ENCODE assay signal across 8 cellular contexts in the genomic region with DNA sequence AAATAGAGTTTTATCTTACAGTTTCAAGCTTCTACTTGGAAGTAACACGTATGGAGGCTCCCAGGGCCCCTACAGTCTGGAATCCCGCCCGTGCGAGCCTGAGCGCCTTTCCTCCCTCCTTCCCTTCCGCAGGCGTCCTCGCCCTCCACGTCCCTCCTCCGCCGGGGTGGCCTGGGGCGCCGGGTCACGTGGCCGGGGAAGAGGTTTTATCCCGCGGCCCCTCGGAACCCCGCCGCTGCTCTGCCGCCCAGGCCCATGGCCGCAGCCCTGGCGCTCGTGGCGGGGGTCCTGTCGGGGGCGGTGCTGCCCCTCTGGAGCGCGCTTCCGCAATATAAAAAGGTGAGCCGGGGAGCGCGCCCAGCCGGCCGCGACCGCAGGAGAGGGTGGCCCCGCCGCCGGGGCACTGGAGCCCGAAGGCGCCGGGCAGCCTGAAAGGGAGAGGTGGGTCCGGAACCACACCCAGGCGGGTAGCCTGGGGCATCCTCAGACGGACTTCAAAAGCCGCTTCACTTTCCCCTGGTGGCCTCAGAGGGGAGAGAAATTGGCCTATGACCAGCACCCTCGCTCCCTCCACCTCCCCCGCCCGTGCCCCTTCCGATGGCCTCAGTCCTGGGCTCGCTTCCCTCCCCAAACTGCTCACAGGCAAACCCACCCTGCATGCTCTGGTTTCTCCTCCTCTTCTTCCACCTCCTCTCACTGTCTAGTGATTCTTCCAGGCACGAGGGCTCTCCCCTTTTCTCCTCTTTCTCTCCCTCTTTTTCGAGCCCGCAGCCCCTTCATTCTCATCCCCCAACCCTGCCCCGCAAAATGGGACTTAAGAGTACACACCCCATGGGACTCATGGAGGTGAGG. TPM values are rescaled to one million over a fixed set of nuclear protein-coding genes. Genes with fewer than 3 reads are reported as not detected.
A peak's percentile ranks its signal among the peaks of the same experiment; 100 is the strongest.
DNase-seq lines count a peak whose midpoint lies in the region; ATAC-seq, FAIRE-seq and TF ChIP-seq lines count a peak whose summit lies in the region.

A gene with protein sequence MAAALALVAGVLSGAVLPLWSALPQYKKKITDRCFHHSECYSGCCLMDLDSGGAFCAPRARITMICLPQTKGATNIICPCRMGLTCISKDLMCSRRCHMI (plus strand): TSS at position 235 of the 852 bp plus-strand sequence. CDS start 21 bp downstream, at position 256.

- H3K27ac ChIP-seq in astrocyte (ENCODE audit: low read depth, low read length) (no peak within 1 kb of the TSS), thyroid gland (no peak within 1 kb of the TSS), Karpas-422 (ENCODE audit: low read length) (no peak within 1 kb of the TSS)

- H3K4me1 ChIP-seq in astrocyte (ENCODE audit: insufficient read depth, low read length) (no peaks in the 10 kb centered on the region), thyroid gland (peaks cover 9 to 11% of the 10 kb centered on the region in 2 donors), Karpas-422 (ENCODE audit: low read length) (no peaks in the 10 kb centered on the region)

- TF ChIP-seq CTCF in CD14-positive monocyte (IDR thresholded peaks at IDR 0.05) (no peak), astrocyte (IDR thresholded peaks at IDR 0.05; ENCODE audit: insufficient read depth, low read depth, low read length) (no peak), kidney epithelial cell (IDR thresholded peaks at IDR 0.05; ENCODE audit: insufficient read depth, low read length, poor library complexity, severe bottlenecking) (no peak), thyroid gland (IDR thresholded peaks at IDR 0.05) (no peak)

- peaks cover 9% of the 10 kb centered on the region for H3K4me1 Mint-ChIP-seq in CD14-positive monocyte
- H3K4me1 Mint-ChIP-seq in astrocyte (ENCODE audit: low read depth, unreplicated experiment) = no peaks in the 10 kb centered on the region

- no peak within 1 kb of the TSS for H3K9ac ChIP-seq in astrocyte (ENCODE audit: low read length)
- H3K9ac ChIP-seq in Karpas-422 (ENCODE audit: low read length) = no peak within 1 kb of the TSS

- H3K27ac Mint-ChIP-seq in CD14-positive monocyte (no peak within 1 kb of the TSS), astrocyte (ENCODE audit: unreplicated experiment) (no peak within 1 kb of the TSS)

- H3K27me3 ChIP-seq in astrocyte (ENCODE audit: insufficient read depth, low read length) (peaks cover 8% of the 10 kb centered on the region), kidney epithelial cell (ENCODE audit: control insufficient read depth, insufficient read depth, low read length) (no peaks in the 10 kb centered on the region), thyroid gland (no peaks in the 10 kb centered on the region), Karpas-422 (ENCODE audit: low read length) (no peaks in the 10 kb centered on the region)

- no peak for FAIRE-seq in astrocyte (lab: Jason Lieb, UNC)

- H3K36me3 Mint-ChIP-seq in CD14-positive monocyte = peaks cover 0 to 3% of the 10 kb centered on the region in 2 donors
- H3K36me3 Mint-ChIP-seq in astrocyte (ENCODE audit: low read depth, unreplicated experiment) = no peaks in the 10 kb centered on the region

- H3K9me3 Mint-ChIP-seq in CD14-positive monocyte = peaks cover 0 to 2% (median 0%) of the 10 kb centered on the region in 7 donors
- peaks cover 4% of the 10 kb centered on the region for H3K9me3 Mint-ChIP-seq in astrocyte (ENCODE audit: unreplicated experiment)

- H3K79me2 ChIP-seq in astrocyte (ENCODE audit: insufficient read depth, low read length) = no peaks in the 10 kb centered on the region
- H3K79me2 ChIP-seq in Karpas-422 (ENCODE audit: low read length) = no peaks in the 10 kb centered on the region

- no peaks in the 10 kb centered on the region for H3K36me3 ChIP-seq in astrocyte (ENCODE audit: insufficient read depth, low read length)
- H3K36me3 ChIP-seq in kidney epithelial cell (ENCODE audit: control insufficient read depth, insufficient read depth, low read length) = no peaks in the 10 kb centered on the region
- no peaks in the 10 kb centered on the region for H3K36me3 ChIP-seq in thyroid gland
- H3K36me3 ChIP-seq in Karpas-422 (ENCODE audit: insufficient read depth, low read length) = no peaks in the 10 kb centered on the region

- no peak for TF ChIP-seq POLR2A in thyroid gland (IDR thresholded peaks at IDR 0.05)

- H4K20me1 ChIP-seq in astrocyte (ENCODE audit: insufficient read depth, low read length) (no peaks in the 10 kb centered on the region), Karpas-422 (ENCODE audit: insufficient read depth, low read depth, low read length) (no peaks in the 10 kb centered on the region)

- WGBS in thyroid gland, 2 donors = 4 to 5% methylated on average over 34 to 39 of the region's 56 CpGs

- H3K27me3 Mint-ChIP-seq in CD14-positive monocyte (ENCODE audit: low read depth in 3 of 3) = peaks cover 18 to 25% (median 24%) of the 10 kb centered on the region in 3 donors
- H3K27me3 Mint-ChIP-seq in astrocyte (ENCODE audit: low read depth, unreplicated experiment) = peaks cover 52% of the 10 kb centered on the region

- intact Hi-C loops in CD14-positive monocyte (cut with micrococcal nuclease) = loop anchor here in 1 of 2 donors (10.0 kb wide), 1 partner anchor 178 kb away; no protein-coding TSS in a partner anchor
- intact Hi-C loops in thyroid gland (cut with DNase I) = no loop called here

- peak within 1 kb of the TSS; percentile 44 for H3K4me3 ChIP-seq in astrocyte (ENCODE audit: insufficient read depth, low read depth, low read length)
- H3K4me3 ChIP-seq in kidney epithelial cell (ENCODE audit: low read depth, low read length) = peak within 1 kb of the TSS; percentile 34
- peak within 1 kb of the TSS in 1 of 3 donors; percentile 29 for H3K4me3 ChIP-seq in thyroid gland (replicated peaks in 1 of 3)
- H3K4me3 ChIP-seq in Karpas-422 (ENCODE audit: low read length) = no peak within 1 kb of the TSS

- H2AFZ ChIP-seq in astrocyte (ENCODE audit: low read depth, low read length) (peak within 1 kb of the TSS; percentile 71), Karpas-422 (ENCODE audit: low read length) (no peak within 1 kb of the TSS)

- no peak for ATAC-seq in HG02970 (IDR thresholded peaks at IDR 0.05; ENCODE audit: low FRiP score, unreplicated experiment)
- no peak for ATAC-seq in HG03469 (IDR thresholded peaks at IDR 0.05; ENCODE audit: unreplicated experiment)

- DNase-seq in CD14-positive monocyte (ENCODE audit: low spot score) (no peak), HuH-7 (ENCODE audit: low spot score) (peak; percentile 52), astrocyte (ENCODE audit: low read depth) (no peak), kidney epithelial cell (ENCODE audit: low read depth) (no peak), thyroid gland (peak; percentile 19 to 26), Karpas-422 (no peak)

- peak within 1 kb of the TSS; percentile 86 for H3K4me2 ChIP-seq in astrocyte (ENCODE audit: low read length)
- H3K4me2 ChIP-seq in Karpas-422 (ENCODE audit: low read depth, low read length, poor library complexity, severe bottlenecking) = no peak within 1 kb of the TSS

- H3K4me3 Mint-ChIP-seq in CD14-positive monocyte (peak within 1 kb of the TSS; percentile 72 to 86), astrocyte (ENCODE audit: unreplicated experiment) (peak within 1 kb of the TSS; percentile 82)

- no peaks in the 10 kb centered on the region for H3K9me2 ChIP-seq in Karpas-422 (replicated peaks; ENCODE audit: insufficient read depth, low read length)

- no peaks in the 10 kb centered on the region for H3K9me3 ChIP-seq in astrocyte (ENCODE audit: insufficient read depth, low read depth, low read length)
- no peaks in the 10 kb centered on the region for H3K9me3 ChIP-seq in thyroid gland
- H3K9me3 ChIP-seq in Karpas-422 (ENCODE audit: low read length) = no peaks in the 10 kb centered on the region

RNA-seq across cellular contexts. Expression of the gene that starts here (rescaled TPM):
- not detected for polyA plus RNA-seq in CD14-positive monocyte
- total RNA-seq in astrocyte = not detected in 2 replicates
- not detected in 2 replicates for total RNA-seq in kidney epithelial cell
- not detected for total RNA-seq in thyroid gland
- not detected in 2 replicates for total RNA-seq in Karpas-422 (2014; rRNA removed; shearing (Covaris generic); ENCODE audit: low replicate concordance)

Comparison
In these comparisons a context has a peak if more than half of its experiments do, and no peak if none do; other contexts are left out.
1. Peak in DNase-seq in thyroid gland; RNA of the gene not detected or under 1 TPM.